Comparison of ENCODE assay signal across 8 cellular contexts in the genomic region with DNA sequence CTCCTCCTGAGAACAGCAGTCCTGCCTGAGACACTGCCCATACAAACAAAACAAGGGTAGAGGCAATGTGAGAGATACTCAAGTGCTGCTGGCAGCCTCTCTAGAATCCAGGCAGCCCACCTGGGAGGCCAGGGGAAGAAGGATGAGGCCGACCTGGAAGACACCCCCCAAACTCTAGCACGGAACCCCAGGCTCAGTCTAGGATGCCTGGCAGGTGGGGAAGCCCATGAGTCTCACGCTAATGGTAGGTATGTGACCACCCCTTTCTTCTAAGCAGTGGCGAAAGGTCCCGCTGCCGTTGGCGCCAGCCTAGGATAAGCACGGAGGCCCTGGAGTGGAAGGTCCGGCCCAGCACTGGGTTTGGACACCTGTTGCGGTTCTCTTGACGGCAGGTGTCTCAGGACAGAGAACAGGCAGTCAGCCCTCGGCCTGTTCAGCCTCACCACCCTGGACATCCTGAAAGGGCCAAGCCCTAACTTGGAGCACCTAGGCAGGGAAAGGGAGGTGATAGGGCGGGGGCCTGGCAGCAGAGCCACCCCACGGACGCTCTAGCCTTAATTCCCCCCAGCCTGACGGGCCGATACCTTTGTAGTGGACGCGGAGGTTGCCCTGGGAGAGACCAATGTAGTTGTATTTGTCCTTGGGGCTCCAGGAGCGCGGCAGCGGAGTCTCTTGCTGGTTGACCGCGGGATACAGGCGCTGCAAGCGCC. TPM values are rescaled to one million over a fixed set of nuclear protein-coding genes. Genes with fewer than 3 reads are reported as not detected.
DNase-seq lines count a peak whose midpoint lies in the region; ATAC-seq and TF ChIP-seq lines count a peak whose summit lies in the region.

No MANE protein-coding gene starts in this region.

- WGBS in smooth muscle cell (ENCODE audit: low lambda C conversion rate) = 5% methylated on average over 26 of the region's 26 CpGs

- H3K27me3 ChIP-seq in smooth muscle cell (ENCODE audit: low read depth) = no peaks in the 10 kb centered on the region

- H3K79me2 ChIP-seq in smooth muscle cell (ENCODE audit: low read depth) = peaks cover 49% of the 10 kb centered on the region

- intact Hi-C loops in activated T-helper 1 cell treated with anti-CD3 and anti-CD28 coated beads, Interleukin-12 subunit alpha, Interleukin-12 subunit beta, Interleukin-2, Interleukin-4 antibody, amounts not matched to agents 30 ng/mL and 10 ng/mL and 1 ng/mL, durations not matched to agents 14 hours and 24 hours and 36 hours (cut with micrococcal nuclease) = loop anchor here (1.0 to 10.0 kb wide), 13 partner anchors 36 to 580 kb away; a partner anchor contains a TSS

- no peaks in the 10 kb centered on the region for H3K36me3 ChIP-seq in smooth muscle cell (ENCODE audit: low read depth)

- H3K4me1 ChIP-seq in smooth muscle cell (ENCODE audit: low read depth) = peaks cover 6% of the 10 kb centered on the region

- H3K27me3 Mint-ChIP-seq in activated T-helper 1 cell treated with anti-CD3 and anti-CD28 coated beads, Interleukin-12 subunit alpha, Interleukin-12 subunit beta, Interleukin-2, Interleukin-4 antibody, amounts not matched to agents 30 ng/mL and 10 ng/mL and 1 ng/mL, durations not matched to agents 14 hours and 24 hours and 36 hours (ENCODE audit: insufficient read depth) = no peaks in the 10 kb centered on the region

- peak overlapping the region; percentile 52 for H3K27ac ChIP-seq in smooth muscle cell (ENCODE audit: low read depth)

- peak overlapping the region; percentile 80 for H3K27ac Mint-ChIP-seq in activated T-helper 1 cell treated with anti-CD3 and anti-CD28 coated beads, Interleukin-12 subunit alpha, Interleukin-12 subunit beta, Interleukin-2, Interleukin-4 antibody, amounts not matched to agents 30 ng/mL and 10 ng/mL and 1 ng/mL, durations not matched to agents 14 hours and 24 hours and 36 hours

- ATAC-seq in HG02943 (IDR thresholded peaks at IDR 0.05; ENCODE audit: low read depth, unreplicated experiment) (peak; percentile 5), GM21737 (IDR thresholded peaks at IDR 0.05; ENCODE audit: unreplicated experiment) (no peak)

- peak overlapping the region; percentile 90 for H3K4me3 Mint-ChIP-seq in activated T-helper 1 cell treated with anti-CD3 and anti-CD28 coated beads, Interleukin-12 subunit alpha, Interleukin-12 subunit beta, Interleukin-2, Interleukin-4 antibody, amounts not matched to agents 30 ng/mL and 10 ng/mL and 1 ng/mL, durations not matched to agents 14 hours and 24 hours and 36 hours

- no peak for TF ChIP-seq CTCF in smooth muscle cell (IDR thresholded peaks at IDR 0.05; ENCODE audit: borderline replicate concordance, insufficient read depth, poor library complexity, severe bottlenecking)
- no peak for TF ChIP-seq CTCF in GM13977 (IDR thresholded peaks at IDR 0.05; ENCODE audit: extremely low read depth, insufficient read depth, missing control alignments)

- H3K4me3 ChIP-seq in iPS-11a (ENCODE audit: low read depth, low read length) (peak overlapping the region; percentile 96), smooth muscle cell (peak overlapping the region; percentile 99)

- H3K9me3 ChIP-seq in smooth muscle cell (replicated peaks; ENCODE audit: low read depth) = no peaks in the 10 kb centered on the region

- in situ Hi-C loops in GM13977 (cut with MboI; ENCODE audit: low pct_unique_long_range_greater_than_20kb, low sequenced_read_pairs, unreplicated experiment) = no loop called here

- H3K36me3 Mint-ChIP-seq in activated T-helper 1 cell treated with anti-CD3 and anti-CD28 coated beads, Interleukin-12 subunit alpha, Interleukin-12 subunit beta, Interleukin-2, Interleukin-4 antibody, amounts not matched to agents 30 ng/mL and 10 ng/mL and 1 ng/mL, durations not matched to agents 14 hours and 24 hours and 36 hours (ENCODE audit: low read depth) = peaks cover 33% of the 10 kb centered on the region

- H3K9ac ChIP-seq in smooth muscle cell (ENCODE audit: low read depth) = peak overlapping the region; percentile 94

- no peaks in the 10 kb centered on the region for H3K9me3 Mint-ChIP-seq in activated T-helper 1 cell treated with anti-CD3 and anti-CD28 coated beads, Interleukin-12 subunit alpha, Interleukin-12 subunit beta, Interleukin-2, Interleukin-4 antibody, amounts not matched to agents 30 ng/mL and 10 ng/mL and 1 ng/mL, durations not matched to agents 14 hours and 24 hours and 36 hours

- H3K4me2 ChIP-seq in smooth muscle cell = peak overlapping the region; percentile 98

- peaks cover 42% of the 10 kb centered on the region for H3K4me1 Mint-ChIP-seq in activated T-helper 1 cell treated with anti-CD3 and anti-CD28 coated beads, Interleukin-12 subunit alpha, Interleukin-12 subunit beta, Interleukin-2, Interleukin-4 antibody, amounts not matched to agents 30 ng/mL and 10 ng/mL and 1 ng/mL, durations not matched to agents 14 hours and 24 hours and 36 hours (ENCODE audit: low read depth)

- peak overlapping the region; percentile 91 for H2AFZ ChIP-seq in smooth muscle cell (ENCODE audit: low read depth)

- no peaks in the 10 kb centered on the region for H3F3A ChIP-seq in smooth muscle cell (ENCODE audit: low read depth)

- DNase-seq in Daoy (ENCODE audit: low read depth) (peak; percentile 6), smooth muscle cell (lab: John Stamatoyannopoulos, UW; ENCODE audit: unreplicated experiment) (no peak), GM13977 (ENCODE audit: low spot score) (no peak), ecto neural progenitor cell (ENCODE audit: low spot score) (no peak)
- no peak for DNase-seq in activated T-helper 1 cell treated with anti-CD3 and anti-CD28 coated beads, Interleukin-12 subunit alpha, Interleukin-12 subunit beta, Interleukin-2, Interleukin-4 antibody, amounts not matched to agents 30 ng/mL and 10 ng/mL and 1 ng/mL, durations not matched to agents 14 hours and 24 hours and 36 hours (ENCODE audit: low spot score)

- H4K20me1 ChIP-seq in smooth muscle cell (ENCODE audit: low read depth) = peaks cover 32% of the 10 kb centered on the region

RNA-seq across cellular contexts. Expression of a gene that starts 0.5 kb away (rescaled TPM):
- 3.7 and 4.0 TPM in 2 replicates for total RNA-seq in Daoy (2014; rRNA removed; shearing (Covaris generic))
- total RNA-seq in activated T-helper 1 cell treated with anti-CD3 and anti-CD28 coated beads, Interleukin-12 subunit alpha, Interleukin-12 subunit beta, Interleukin-2, Interleukin-4 antibody, amounts not matched to agents 30 ng/mL and 10 ng/mL and 1 ng/mL, durations not matched to agents 14 hours and 24 hours and 36 hours = 23.0 and 25.7 TPM in 2 replicates
- 4.6 and 9.8 TPM in 2 replicates for total RNA-seq in smooth muscle cell
- polyA plus RNA-seq in smooth muscle cell = 5.9 and 6.6 TPM in 2 replicates

RNA-seq across cellular contexts. Expression of a gene that starts 0.8 kb away (rescaled TPM):
- 0.11 and 1.1 TPM in 2 replicates for total RNA-seq in Daoy (2014; rRNA removed; shearing (Covaris generic))
- total RNA-seq in activated T-helper 1 cell treated with anti-CD3 and anti-CD28 coated beads, Interleukin-12 subunit alpha, Interleukin-12 subunit beta, Interleukin-2, Interleukin-4 antibody, amounts not matched to agents 30 ng/mL and 10 ng/mL and 1 ng/mL, durations not matched to agents 14 hours and 24 hours and 36 hours = 0.52 and 0.83 TPM in 2 replicates
- 0.18 and 1.1 TPM in 2 replicates for total RNA-seq in smooth muscle cell
- 1.0 and 3.1 TPM in 2 replicates for polyA plus RNA-seq in smooth muscle cell

RNA-seq across cellular contexts. Expression of a gene that starts 36.2 kb away (rescaled TPM):
- total RNA-seq in Daoy (2014; rRNA removed; shearing (Covaris generic)) = 41.5 and 50.6 TPM in 2 replicates
- 43.0 and 49.5 TPM in 2 replicates for total RNA-seq in activated T-helper 1 cell treated with anti-CD3 and anti-CD28 coated beads, Interleukin-12 subunit alpha, Interleukin-12 subunit beta, Interleukin-2, Interleukin-4 antibody, amounts not matched to agents 30 ng/mL and 10 ng/mL and 1 ng/mL, durations not matched to agents 14 hours and 24 hours and 36 hours
- total RNA-seq in smooth muscle cell = 23.0 and 31.3 TPM in 2 replicates
- 32.7 and 38.3 TPM in 2 replicates for polyA plus RNA-seq in smooth muscle cell

RNA-seq across cellular contexts. Expression of a gene that starts 40.9 kb away (rescaled TPM):
- total RNA-seq in Daoy (2014; rRNA removed; shearing (Covaris generic)) = 42.9 and 48.7 TPM in 2 replicates
- 183 and 186 TPM in 2 replicates for total RNA-seq in activated T-helper 1 cell treated with anti-CD3 and anti-CD28 coated beads, Interleukin-12 subunit alpha, Interleukin-12 subunit beta, Interleukin-2, Interleukin-4 antibody, amounts not matched to agents 30 ng/mL and 10 ng/mL and 1 ng/mL, durations not matched to agents 14 hours and 24 hours and 36 hours
- 112 and 115 TPM in 2 replicates for total RNA-seq in smooth muscle cell
- 202 and 208 TPM in 2 replicates for polyA plus RNA-seq in smooth muscle cell

RNA-seq across cellular contexts. Expression of a gene that starts 41.6 kb away (rescaled TPM):
- total RNA-seq in Daoy (2014; rRNA removed; shearing (Covaris generic)) = 26.8 and 33.8 TPM in 2 replicates
- total RNA-seq in activated T-helper 1 cell treated with anti-CD3 and anti-CD28 coated beads, Interleukin-12 subunit alpha, Interleukin-12 subunit beta, Interleukin-2, Interleukin-4 antibody, amounts not matched to agents 30 ng/mL and 10 ng/mL and 1 ng/mL, durations not matched to agents 14 hours and 24 hours and 36 hours = 41.6 and 45.0 TPM in 2 replicates
- total RNA-seq in smooth muscle cell = 37.3 and 47.0 TPM in 2 replicates
- polyA plus RNA-seq in smooth muscle cell = 65.8 and 79.7 TPM in 2 replicates
